ENCODE assay signal across 10 cellular contexts in genomic region chr14:65286443-65286842, GRCh38.
DNase-seq lines count a peak whose midpoint lies in the region; ATAC-seq and TF ChIP-seq lines count a peak whose summit lies in the region.
"Had no signal": no experiment of that assay in that cellular context is flagged by ENCODE, and none has a peak within 500 bp of the region (broad histone marks: within the 10 kb centered on the region; RNA-seq: fewer than 3 reads in every experiment).

No MANE protein-coding gene starts in this region.

- H4K20me1 ChIP-seq in neural progenitor cell (ENCODE audit: low read depth) = no peaks in the 10 kb centered on the region

- no peak overlapping the region for H2AFZ ChIP-seq in neural progenitor cell (replicated peaks)

- no peak overlapping the region for H3K4me2 ChIP-seq in neural progenitor cell

- peak; percentile 57 for DNase-seq in DMS 273 (lab: John Stamatoyannopoulos, UW; ENCODE audit: unreplicated experiment)
- DNase-seq in DMS 273 treated with DMSO at 0.1 percent for 48 hours (lab: John Stamatoyannopoulos, UW) = no peak
- DNase-seq in Jurkat, Clone E6-1 (ENCODE audit: low read depth, low spot score) = peak; percentile 55
- DNase-seq in neural progenitor cell (ENCODE audit: low spot score) = no peak
- DNase-seq in kidney tubule cell (ENCODE audit: low spot score) = no peak
- DNase-seq in NCI-H1048 (lab: John Stamatoyannopoulos, UW) = no peak
- DNase-seq: NCI-H187 had no signal

- no peak overlapping the region for H3K9ac ChIP-seq in neural progenitor cell

- H3K27me3 Mint-ChIP-seq in activated T-helper 17 cell treated with anti-CD3 and anti-CD28 coated beads, Interleukin-2, amount 50 U/mL, for 72 hours = no peaks in the 10 kb centered on the region
- peaks cover 2% of the 10 kb centered on the region for H3K27me3 Mint-ChIP-seq in neural progenitor cell (ENCODE audit: insufficient read depth, low read depth)

- no peaks in the 10 kb centered on the region for H3K36me3 Mint-ChIP-seq in activated T-helper 17 cell treated with anti-CD3 and anti-CD28 coated beads, Interleukin-2, amount 50 U/mL, for 72 hours (ENCODE audit: low read depth)
- no peaks in the 10 kb centered on the region for H3K36me3 Mint-ChIP-seq in neural progenitor cell

- H3K4me3 Mint-ChIP-seq in activated T-helper 17 cell treated with anti-CD3 and anti-CD28 coated beads, Interleukin-2, amount 50 U/mL, for 72 hours = peak overlapping the region; percentile 90
- no peak overlapping the region for H3K4me3 Mint-ChIP-seq in neural progenitor cell

- peaks cover 3% of the 10 kb centered on the region for H3K9me3 Mint-ChIP-seq in activated T-helper 17 cell treated with anti-CD3 and anti-CD28 coated beads, Interleukin-2, amount 50 U/mL, for 72 hours
- H3K9me3 Mint-ChIP-seq in neural progenitor cell = peaks cover 5% of the 10 kb centered on the region

- peaks cover 53% of the 10 kb centered on the region for H3K4me1 Mint-ChIP-seq in activated T-helper 17 cell treated with anti-CD3 and anti-CD28 coated beads, Interleukin-2, amount 50 U/mL, for 72 hours
- peaks cover 33% of the 10 kb centered on the region for H3K4me1 Mint-ChIP-seq in neural progenitor cell

- H3K27ac ChIP-seq in neural progenitor cell = no peak overlapping the region
- H3K27ac ChIP-seq: 22Rv1 had no signal

- TF ChIP-seq CTCF in neural progenitor cell (IDR thresholded peaks at IDR 0.05) = peak; percentile 28

- H3K27me3 ChIP-seq in neural progenitor cell = no peaks in the 10 kb centered on the region

- no peaks in the 10 kb centered on the region for H3K79me2 ChIP-seq in neural progenitor cell (ENCODE audit: low read depth)

- H3K4me3 ChIP-seq in Jurkat, Clone E6-1 (ENCODE audit: low read length) = no peak overlapping the region
- H3K4me3 ChIP-seq in neural progenitor cell = no peak overlapping the region

- no peaks in the 10 kb centered on the region for H3K9me3 ChIP-seq in neural progenitor cell (ENCODE audit: low read depth)

- H3K27ac Mint-ChIP-seq in activated T-helper 17 cell treated with anti-CD3 and anti-CD28 coated beads, Interleukin-2, amount 50 U/mL, for 72 hours = no peak overlapping the region
- peak overlapping the region; percentile 76 for H3K27ac Mint-ChIP-seq in neural progenitor cell

- ATAC-seq in activated T-helper 17 cell treated with anti-CD3 and anti-CD28 coated beads, Interleukin-2, amount 50 U/mL, for 72 hours (replicated peaks) = no peak
- ATAC-seq in GM18858 (IDR thresholded peaks at IDR 0.05; ENCODE audit: unreplicated experiment) = no peak

- peaks cover 25% of the 10 kb centered on the region for H3F3A ChIP-seq in neural progenitor cell (ENCODE audit: low read depth)

- no peaks in the 10 kb centered on the region for H3K36me3 ChIP-seq in neural progenitor cell

- H3K4me1 ChIP-seq in neural progenitor cell = peaks cover 34% of the 10 kb centered on the region

Comparison
In these comparisons a context has a peak if more than half of its experiments do, and no peak if none do; other contexts are left out.
1. DNase-seq: peak in DMS 273 (single experiment) and Jurkat, Clone E6-1 (single experiment); none in DMS 273 treated with DMSO at 0.1 percent for 48 hours (single experiment), neural progenitor cell (single experiment), kidney tubule cell (single experiment) and NCI-H1048 (single experiment).